ENCODE assay signal across 14 cellular contexts in the genomic region with DNA sequence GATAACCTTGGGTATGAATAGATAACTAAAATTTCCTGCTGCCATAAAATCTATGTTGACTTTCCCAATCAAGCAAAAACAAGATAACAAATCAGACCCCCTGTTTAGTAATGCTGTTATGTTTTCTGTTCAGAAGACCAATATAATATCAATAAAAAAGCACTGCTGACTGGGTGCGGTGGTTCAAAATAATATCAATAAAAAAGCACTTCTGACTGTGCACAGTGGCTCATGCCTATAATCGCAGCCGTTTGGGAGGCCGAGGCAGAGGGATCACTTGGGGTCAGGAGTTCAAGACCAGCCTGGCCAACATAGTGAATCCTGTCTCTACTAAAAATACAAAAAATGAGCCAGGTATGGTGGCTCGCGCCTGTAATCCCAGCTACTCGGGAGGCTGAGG. TPM values are rescaled to one million over a fixed set of nuclear protein-coding genes. Genes with fewer than 3 reads are reported as not detected.
DNase-seq lines count a peak whose midpoint lies in the region; TF ChIP-seq lines count a peak whose summit lies in the region.
"Had no signal": no experiment of that assay in that cellular context is flagged by ENCODE, and none has a peak within 500 bp of the region (broad histone marks: within the 10 kb centered on the region; RNA-seq: fewer than 3 reads in every experiment).

No MANE protein-coding gene starts in this region.

- H4K5ac ChIP-seq in mesendoderm (ENCODE audit: low read length), result no peak overlapping the region

- H2AK5ac ChIP-seq in mesendoderm (ENCODE audit: low read length), result no peak overlapping the region

- no peak overlapping the region for H3K18ac ChIP-seq in mesendoderm (ENCODE audit: low read length)

- H3K4me1 Mint-ChIP-seq in activated CD4-positive, alpha-beta T cell treated with anti-CD3 and anti-CD28 coated beads, Interleukin-2, amount 10 ng/mL, durations not matched to agents 24 days and 14 days, result peaks cover 25% of the 10 kb centered on the region

- TF ChIP-seq CTCF in brain microvascular endothelial cell (IDR thresholded peaks at IDR 0.05; ENCODE audit: low read depth, low read length, missing control alignments), result no peak

- no peaks in the 10 kb centered on the region for H3K27me3 Mint-ChIP-seq in activated CD4-positive, alpha-beta T cell treated with anti-CD3 and anti-CD28 coated beads, Interleukin-2, amount 10 ng/mL, durations not matched to agents 24 days and 14 days
- H3K27me3 Mint-ChIP-seq: activated CD4-positive, alpha-beta T cell treated with anti-CD3 and anti-CD28 coated beads, Interleukin-2, amount 10 ng/mL, durations not matched to agents 7 days and 5 days; activated naive CD8-positive, alpha-beta T cell; naive B cell had no signal

- no peak overlapping the region for H3K56ac ChIP-seq in mesendoderm (ENCODE audit: low read length)

- no peaks in the 10 kb centered on the region for H3K4me1 ChIP-seq in mesendoderm (ENCODE audit: control insufficient read depth, low read depth, low read length)
- H3K4me1 ChIP-seq in subcutaneous abdominal adipose tissue (ENCODE audit: control insufficient read depth in 5 of 5, insufficient read depth in 5 of 5, low read length in 5 of 5), result peaks cover 0 to 23% (median 16%) of the 10 kb centered on the region in 5 donors

- no peak overlapping the region for H2BK5ac ChIP-seq in mesendoderm (ENCODE audit: low read length)

- peak overlapping the region; percentile 35 for H3K27ac Mint-ChIP-seq in activated CD4-positive, alpha-beta T cell treated with anti-CD3 and anti-CD28 coated beads, Interleukin-2, amount 10 ng/mL, durations not matched to agents 24 days and 14 days

- in situ Hi-C loops in brain microvascular endothelial cell (cut with HindIII; ENCODE audit: low pct_ligation_motif_present, low sequenced_read_pairs), result no loop called here

- no peaks in the 10 kb centered on the region for H3K79me1 ChIP-seq in mesendoderm (ENCODE audit: low read length)

- no peak for DNase-seq in activated CD4-positive, alpha-beta T cell treated with anti-CD3 and anti-CD28 coated beads, Interleukin-2, amount 10 ng/mL, durations not matched to agents 24 days and 14 days
- no peak for DNase-seq in activated CD4-positive, alpha-beta T cell treated with anti-CD3 and anti-CD28 coated beads, Interleukin-2, amount 50 U/mL, for 48 hours
- DNase-seq in brain microvascular endothelial cell, result no peak
- peak; percentile 17 for DNase-seq in mesendoderm
- no peak for DNase-seq in NK-92 (lab: John Stamatoyannopoulos, UW; ENCODE audit: unreplicated experiment)
- no peak for DNase-seq in COR-L47 (lab: John Stamatoyannopoulos, UW)
- no peak for DNase-seq in NCI-H1694 treated with DMSO at 0.1 percent for 48 hours (lab: John Stamatoyannopoulos, UW)
- DNase-seq: activated CD4-positive, alpha-beta T cell treated with anti-CD3 and anti-CD28 coated beads, Interleukin-2, amount 10 ng/mL, durations not matched to agents 7 days and 5 days; H7; naive B cell; NCI-H187; stimulated activated naive CD4-positive, alpha-beta T cell treated with Interleukin-2 at 50 U/mL for 16 hours had no signal

- H3K27me3 ChIP-seq in brain microvascular endothelial cell (replicated peaks), result no peaks in the 10 kb centered on the region
- H3K27me3 ChIP-seq in mesendoderm (ENCODE audit: insufficient read depth, low read length, poor library complexity), result no peaks in the 10 kb centered on the region
- no peaks in the 10 kb centered on the region for H3K27me3 ChIP-seq in subcutaneous abdominal adipose tissue (ENCODE audit: control insufficient read depth in 5 of 5, insufficient read depth in 4 of 5, low read length in 5 of 5)

- H2BK15ac ChIP-seq in mesendoderm (replicated peaks; ENCODE audit: low read depth), result no peak overlapping the region

- WGBS in mesendoderm (ENCODE audit: extremely low coverage, insufficient coverage, low lambda C conversion rate), result no CpG with 5 or more reads among the region's 7 CpGs

- peaks cover 31% of the 10 kb centered on the region for H3K36me3 Mint-ChIP-seq in activated CD4-positive, alpha-beta T cell treated with anti-CD3 and anti-CD28 coated beads, Interleukin-2, amount 10 ng/mL, durations not matched to agents 24 days and 14 days (ENCODE audit: low read depth)

- H3K4me3 ChIP-seq in brain microvascular endothelial cell (ENCODE audit: low read depth, low read length) (no peak overlapping the region), mesendoderm (ENCODE audit: low read length) (no peak overlapping the region), subcutaneous abdominal adipose tissue (ENCODE audit: low read depth in 1 of 5, low read length in 5 of 5) (peak overlapping the region in 2 of 5 donors; percentile 37 to 48)

- H3K36me3 ChIP-seq in brain microvascular endothelial cell (replicated peaks) (peaks cover 26% of the 10 kb centered on the region), mesendoderm (ENCODE audit: control insufficient read depth, insufficient read depth, low read length) (no peaks in the 10 kb centered on the region), subcutaneous abdominal adipose tissue (ENCODE audit: control insufficient read depth in 5 of 5, insufficient read depth in 5 of 5, low read length in 5 of 5) (peaks cover 5 to 31% (median 13%) of the 10 kb centered on the region in 5 donors)

- H3K9me3 ChIP-seq in subcutaneous abdominal adipose tissue (ENCODE audit: control insufficient read depth in 5 of 5, low read length in 5 of 5), result no peaks in the 10 kb centered on the region

- H3K27ac ChIP-seq in brain microvascular endothelial cell (peak overlapping the region; percentile 44), mesendoderm (ENCODE audit: low read depth, low read length) (no peak overlapping the region), subcutaneous abdominal adipose tissue (ENCODE audit: low read depth, low read length) (peak overlapping the region; percentile 74)

- intact Hi-C loops in activated CD4-positive, alpha-beta T cell treated with anti-CD3 and anti-CD28 coated beads, Interleukin-2, amount 10 ng/mL, durations not matched to agents 24 days and 14 days (cut with micrococcal nuclease), result loop anchor here (5.0 kb wide), 1 partner anchor 36 kb away; the partner anchor contains the start of gene ANTXR2

- H3K4ac ChIP-seq in mesendoderm (ENCODE audit: low read depth, low read length), result no peak overlapping the region

- H3K9ac ChIP-seq in mesendoderm (ENCODE audit: low read length) (no peak overlapping the region), subcutaneous abdominal adipose tissue (ENCODE audit: low read length in 5 of 5) (peak overlapping the region in 1 of 5 donors; percentile 11)

- H3K23ac ChIP-seq in mesendoderm (ENCODE audit: low read length), result no peak overlapping the region

- H3K9me3 Mint-ChIP-seq in activated CD4-positive, alpha-beta T cell treated with anti-CD3 and anti-CD28 coated beads, Interleukin-2, amount 10 ng/mL, durations not matched to agents 24 days and 14 days, result peaks cover 4% of the 10 kb centered on the region
- H3K9me3 Mint-ChIP-seq: naive B cell had no signal

- no peak overlapping the region for H2BK120ac ChIP-seq in mesendoderm (ENCODE audit: low read depth, low read length)

- H3K79me2 ChIP-seq in mesendoderm (ENCODE audit: control insufficient read depth, insufficient read depth, low read length), result no peaks in the 10 kb centered on the region

- H3K4me3 Mint-ChIP-seq in activated CD4-positive, alpha-beta T cell treated with anti-CD3 and anti-CD28 coated beads, Interleukin-2, amount 10 ng/mL, durations not matched to agents 24 days and 14 days, result peak overlapping the region; percentile 27

- no peak overlapping the region for H3K4me2 ChIP-seq in mesendoderm (ENCODE audit: low read length)

- H4K8ac ChIP-seq in mesendoderm (ENCODE audit: low read depth, low read length), result no peak overlapping the region

RNA-seq across cellular contexts. Expression of gene ANTXR2, which starts 36.7 kb away (rescaled TPM):
- 8.2 and 10.6 TPM in 2 replicates for total RNA-seq in activated CD4-positive, alpha-beta T cell treated with anti-CD3 and anti-CD28 coated beads, Interleukin-2, amount 10 ng/mL, durations not matched to agents 24 days and 14 days
- 3.7 TPM for polyA plus RNA-seq in mesendoderm (2013, experiment 1 of 2)
- polyA plus RNA-seq in mesendoderm (2013, experiment 2 of 2), result 3.3 TPM
